ENCODE assay signal across 9 cellular contexts in the genomic region with DNA sequence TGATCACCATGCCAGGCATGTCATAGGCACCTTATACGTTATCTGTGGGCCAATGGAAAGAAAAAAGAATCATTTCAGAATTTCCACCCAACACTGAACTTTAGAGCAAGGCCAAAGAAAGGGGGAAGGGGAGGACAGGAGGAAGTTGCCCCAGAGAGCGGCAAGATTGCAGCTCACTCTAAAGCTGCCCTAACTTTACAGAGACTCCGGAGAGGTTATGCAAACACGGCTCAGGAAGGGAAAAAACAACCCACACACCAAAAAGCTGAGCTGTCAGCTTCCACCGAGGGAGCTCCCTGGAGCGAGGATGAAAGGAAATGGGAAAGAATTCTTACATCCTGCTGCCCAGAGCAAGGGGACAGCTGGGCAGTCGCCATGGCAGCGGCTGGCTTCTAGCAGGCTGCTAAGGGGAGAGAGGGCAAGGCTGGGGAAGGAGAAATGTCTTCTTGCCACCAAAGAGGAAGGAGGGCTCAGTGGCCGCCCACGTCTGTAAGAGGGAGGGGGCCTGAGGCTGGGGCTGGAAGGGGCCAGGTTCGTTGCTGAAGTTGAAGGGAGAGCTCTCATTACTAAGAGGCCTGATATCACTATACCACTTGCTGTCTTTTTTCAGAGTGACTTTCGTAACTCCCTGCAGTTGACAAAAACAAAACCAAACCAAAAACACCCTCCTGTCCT. TPM values are rescaled to one million over a fixed set of nuclear protein-coding genes. Genes with fewer than 3 reads are reported as not detected.
DNase-seq lines count a peak whose midpoint lies in the region; ATAC-seq and TF ChIP-seq lines count a peak whose summit lies in the region.
"Had no signal": no experiment of that assay in that cellular context is flagged by ENCODE, and none has a peak within 500 bp of the region (broad histone marks: within the 10 kb centered on the region; RNA-seq: fewer than 3 reads in every experiment).

No MANE protein-coding gene starts in this region.

- H3K9me3 ChIP-seq in esophagus squamous epithelium: no peaks in the 10 kb centered on the region

- peak; percentile 40 for ATAC-seq in GM19324 (IDR thresholded peaks at IDR 0.05; ENCODE audit: low FRiP score, unreplicated experiment)
- ATAC-seq: HCT116 had no signal

- WGBS in esophagus squamous epithelium, 2 donors: 40 to 42% methylated on average over 12 of the region's 12 CpGs

- DNase-seq in AG20443 (ENCODE audit: low spot score): peak; percentile 67
- DNase-seq in NB4 (ENCODE audit: low read depth): peak; percentile 98
- DNase-seq in activated CD8-positive, alpha-beta memory T cell treated with anti-CD3 and anti-CD28 coated beads, Interleukin-2, amount 50 U/mL, for 48 hours: peak; percentile 83
- DNase-seq in esophagus squamous epithelium (lab: John Stamatoyannopoulos, UW): no peak
- DNase-seq in myocyte (ENCODE audit: low read depth): peak; percentile 75
- peak in 5 of 6 experiments; percentile 10 to 65 (median 27) for DNase-seq in stimulated activated naive CD4-positive, alpha-beta T cell (lab: John Stamatoyannopoulos, UW)
- DNase-seq in NCI-H1105 treated with DMSO at 0.1 percent for 48 hours (lab: John Stamatoyannopoulos, UW): no peak

- H3K27me3 ChIP-seq in esophagus squamous epithelium: no peaks in the 10 kb centered on the region

- intact Hi-C loops in esophagus squamous epithelium (cut with DNase I): no loop called here

- H3K4me3 ChIP-seq in NB4 (ENCODE audit: low read depth, low read length): peak overlapping the region; percentile 26
- peak overlapping the region in 2 of 4 donors; percentile 18 to 37 for H3K4me3 ChIP-seq in esophagus squamous epithelium

- H3K4me1 ChIP-seq in esophagus squamous epithelium: peaks cover 8 to 81% (median 49%) of the 10 kb centered on the region in 3 donors

- no peak for TF ChIP-seq POLR2A in NB4 (IDR thresholded peaks at IDR 0.05; ENCODE audit: extremely low read depth, insufficient read length)
- no peak for TF ChIP-seq POLR2A in esophagus squamous epithelium (IDR thresholded peaks at IDR 0.05)

- TF ChIP-seq CTCF in NB4 (IDR thresholded peaks at IDR 0.05; ENCODE audit: low read depth, low read length): no peak
- no peak for TF ChIP-seq CTCF in esophagus squamous epithelium (IDR thresholded peaks at IDR 0.05)

- H3K36me3 ChIP-seq in esophagus squamous epithelium: no peaks in the 10 kb centered on the region

- H3K27ac ChIP-seq in esophagus squamous epithelium: peak overlapping the region; percentile 58 to 88 (median 73)

RNA-seq across cellular contexts. Expression of a gene that starts 18.2 kb away (rescaled TPM):
- total RNA-seq in esophagus squamous epithelium (10 to 100 TPM in 3 of 4 donors, 1 to 10 TPM in 1; 7.9 to 34.2 (median 23.4) TPM), myocyte (14.5 and 16.8 TPM in 2 replicates)
- 37.5 TPM for polyA plus RNA-seq in myocyte (2012)

RNA-seq across cellular contexts. Expression of a gene that starts 48.6 kb away (rescaled TPM):
- total RNA-seq in esophagus squamous epithelium (10 to 100 TPM; 28.7 to 58.6 (median 40.1) TPM), myocyte (56.0 and 67.2 TPM in 2 replicates)
- polyA plus RNA-seq in myocyte (2012): 31.3 TPM

Comparison
In these comparisons a context has a peak if more than half of its experiments do, and no peak if none do; other contexts are left out.
1. DNase-seq: peak in AG20443 (single experiment), NB4 (single experiment), activated CD8-positive, alpha-beta memory T cell treated with anti-CD3 and anti-CD28 coated beads, Interleukin-2, amount 50 U/mL, for 48 hours (single experiment), myocyte (single experiment) and stimulated activated naive CD4-positive, alpha-beta T cell (5 of 6); none in esophagus squamous epithelium (single experiment) and NCI-H1105 treated with DMSO at 0.1 percent for 48 hours (single experiment).